Comparison of ENCODE assay signal across 23 cellular contexts in the genomic region with DNA sequence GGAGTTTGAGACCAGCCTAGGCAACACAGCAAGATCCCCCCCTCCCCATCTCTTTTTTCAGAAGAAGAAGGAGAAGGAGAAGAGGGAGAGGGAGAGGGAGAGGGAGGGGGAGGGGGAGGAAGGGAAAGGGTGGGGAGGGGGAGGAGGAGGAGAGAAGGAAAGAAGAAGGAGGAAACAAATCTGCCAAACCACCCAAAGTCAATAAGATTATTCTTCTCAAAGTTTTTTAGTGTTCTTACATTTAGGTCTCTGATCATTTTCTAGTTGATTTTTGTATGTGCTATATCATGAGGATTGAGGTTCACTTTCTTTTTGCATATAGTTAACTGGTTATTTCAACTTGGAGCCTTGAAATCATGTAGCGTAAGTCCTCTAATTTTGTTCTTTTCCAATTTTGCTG.
"Had no signal": no experiment of that assay in that cellular context is flagged by ENCODE, and none has a peak within 500 bp of the region (broad histone marks: within the 10 kb centered on the region; RNA-seq: fewer than 3 reads in every experiment).

No MANE protein-coding gene starts in this region.

- H3K27ac ChIP-seq: coronary artery, dorsolateral prefrontal cortex, esophagus muscularis mucosa, foreskin keratinocyte, gastroesophageal sphincter, hepatocyte, left lung, lower lobe of right lung had no signal

- H3K4me3 ChIP-seq: coronary artery, dorsolateral prefrontal cortex, esophagus muscularis mucosa, gastroesophageal sphincter, heart left ventricle, hepatocyte, left lung, lower lobe of right lung, mucosa of descending colon had no signal

- FAIRE-seq: colon, endothelial cell of umbilical vein, frontal cortex, keratinocyte had no signal

- DNase-seq: dermis blood vessel endothelial cell; dorsolateral prefrontal cortex; effector CD4-positive, alpha-beta T cell; effector memory CD4-positive, alpha-beta T cell; foreskin keratinocyte; heart left ventricle; hypothalamus; immature natural killer cell; left cardiac atrium; left lung; left ventricle myocardium superior; lower lobe of right lung; mesenchymal stem cell; mucosa of descending colon; naive B cell had no signal

- H3K27me3 ChIP-seq: dorsolateral prefrontal cortex, esophagus muscularis mucosa, foreskin keratinocyte, gastroesophageal sphincter, heart left ventricle, hepatocyte, left lung had no signal

- H3K79me2 ChIP-seq: hepatocyte had no signal

- H3K36me3 ChIP-seq: esophagus muscularis mucosa, gastroesophageal sphincter, heart left ventricle, left lung, lower lobe of right lung had no signal

- ATAC-seq: foreskin keratinocyte, gastroesophageal sphincter, heart left ventricle, left cardiac atrium, left lung, left ventricle myocardium superior, mucosa of descending colon had no signal

- H2AFZ ChIP-seq: hepatocyte had no signal

- H3K4me2 ChIP-seq: hepatocyte had no signal

- H3K4me1 ChIP-seq: foreskin keratinocyte had no signal

- H3K9me3 ChIP-seq: gastroesophageal sphincter, heart left ventricle, left lung, lower lobe of right lung, mucosa of descending colon had no signal
